ENCODE assay signal across 11 cellular contexts in genomic region chr14:69287096-69287991, GRCh38. TPM values are rescaled to one million over a fixed set of nuclear protein-coding genes. Genes with fewer than 3 reads are reported as not detected.
DNase-seq lines count a peak whose midpoint lies in the region; ATAC-seq and TF ChIP-seq lines count a peak whose summit lies in the region.
"Had no signal": no experiment of that assay in that cellular context is flagged by ENCODE, and none has a peak within 500 bp of the region (broad histone marks: within the 10 kb centered on the region; RNA-seq: fewer than 3 reads in every experiment).

No MANE protein-coding gene starts in this region.

- DNase-seq in DMS153 (lab: John Stamatoyannopoulos, UW) = peak; percentile 14
- DNase-seq in DMS153 treated with DMSO at 0.1 percent for 48 hours (lab: John Stamatoyannopoulos, UW; ENCODE audit: unreplicated experiment) = no peak
- no peak for DNase-seq in heart right ventricle
- peak; percentile 26 for DNase-seq in superior temporal gyrus (ENCODE audit: extremely low spot score)
- DNase-seq in NCI-H187 (lab: John Stamatoyannopoulos, UW) = no peak
- no peak for DNase-seq in SW 1271 (lab: John Stamatoyannopoulos, UW)
- DNase-seq in stimulated activated naive CD4-positive, alpha-beta T cell treated with Interleukin-2 at 50 U/mL for 16 hours (lab: John Stamatoyannopoulos, UW) = no peak
- DNase-seq: activated B cell treated with CpG ODN at 0.5 μM for 24 hours; activated naive CD4-positive, alpha-beta T cell; GF-D8 had no signal

- H3K4me3 ChIP-seq in heart right ventricle = no peak overlapping the region

- peak overlapping the region; percentile 60 for H3K27ac ChIP-seq in VCaP
- H3K27ac ChIP-seq in heart right ventricle = peak overlapping the region in 9 of 10 donors; percentile 4 to 77 (median 61)

- no peaks in the 10 kb centered on the region for H3K27me3 ChIP-seq in heart right ventricle

- H3K4me1 ChIP-seq in heart right ventricle = peaks cover 17 to 64% (median 51%) of the 10 kb centered on the region in 9 donors

- intact Hi-C loops in heart right ventricle (cut with DNase I) = no loop called here

- H3K36me3 ChIP-seq in heart right ventricle = no peaks in the 10 kb centered on the region

- no peaks in the 10 kb centered on the region for H3K9me3 ChIP-seq in heart right ventricle

- TF ChIP-seq CTCF in VCaP (conservative IDR thresholded peaks at IDR 0.05) (no peak), heart right ventricle (IDR thresholded peaks at IDR 0.05) (no peak)

- ATAC-seq in heart right ventricle = peak in 3 of 8 donors; percentile 2 to 4 (median 3)

- whole genome bisulfite sequencing in heart right ventricle, 2 donors = 59 to 75% methylated on average over 9 of the region's 9 CpGs

RNA-seq across cellular contexts. Expression of gene GALNT16, which starts 27.4 kb away (rescaled TPM):
- total RNA-seq in heart right ventricle = 100 to 1,000 TPM in 2 of 10 donors, 10 to 100 TPM in 8; 51.2 to 106 (median 71.7) TPM
- 10 to 100 TPM in 1 of 2 donors, 1 to 10 TPM in 1; 9.6 to 56.5 TPM for polyA plus RNA-seq in heart right ventricle

Comparison
In these comparisons a context has a peak if more than half of its experiments do, and no peak if none do; other contexts are left out.
1. DNase-seq: peak in DMS153 (single experiment) and superior temporal gyrus (single experiment); none in DMS153 treated with DMSO at 0.1 percent for 48 hours (single experiment), heart right ventricle (0 of 2), NCI-H187 (0 of 2), SW 1271 (0 of 2) and stimulated activated naive CD4-positive, alpha-beta T cell treated with Interleukin-2 at 50 U/mL for 16 hours (single experiment).